Comparison of ENCODE assay signal across 11 cellular contexts in genomic region chr11:118146554-118146953, GRCh38. TPM values are rescaled to one million over a fixed set of nuclear protein-coding genes. Genes with fewer than 3 reads are reported as not detected.
A peak's percentile ranks its signal among the peaks of the same experiment; 100 is the strongest.
DNase-seq lines count a peak whose midpoint lies in the region; ATAC-seq and TF ChIP-seq lines count a peak whose summit lies in the region.
"Had no signal": no experiment of that assay in that cellular context is flagged by ENCODE, and none has a peak within 500 bp of the region (broad histone marks: within the 10 kb centered on the region; RNA-seq: fewer than 3 reads in every experiment).

No MANE protein-coding gene starts in this region.

- intact Hi-C loops in Calu3 (cut with micrococcal nuclease; ENCODE audit: unreplicated experiment): no loop called here
- intact Hi-C loops in naive thymus-derived CD4-positive, alpha-beta T cell (cut with micrococcal nuclease): loop anchor here in 1 of 2 donors (5.0 kb wide), 1 partner anchor 211 kb away; the partner anchor contains the start of gene UBE4A

- no peak for TF ChIP-seq CTCF in Calu3 (IDR thresholded peaks at IDR 0.05; ENCODE audit: unreplicated experiment)

- H3K4me3 ChIP-seq in CD4-positive, CD25-positive, alpha-beta regulatory T cell (ENCODE audit: low read depth, low read length): no peak overlapping the region
- no peak overlapping the region for H3K4me3 ChIP-seq in naive thymus-derived CD4-positive, alpha-beta T cell (ENCODE audit: low read length)

- H3K9me3 Mint-ChIP-seq in CD4-positive, CD25-positive, alpha-beta regulatory T cell: peaks cover 0 to 1% (median 0%) of the 10 kb centered on the region in 7 donors
- H3K9me3 Mint-ChIP-seq in Calu3 (ENCODE audit: low read depth, unreplicated experiment): no peaks in the 10 kb centered on the region
- H3K9me3 Mint-ChIP-seq in activated naive CD8-positive, alpha-beta T cell treated with anti-CD3 and anti-CD28 coated beads for 36 hours: no peaks in the 10 kb centered on the region
- H3K9me3 Mint-ChIP-seq in naive thymus-derived CD4-positive, alpha-beta T cell: no peaks in the 10 kb centered on the region
- H3K9me3 Mint-ChIP-seq: HFFc6 had no signal

- no TSS peak for BruUV-seq in Calu3 (replicated peaks; lab: Mats Ljungman, UMichigan)

- CTCF ChIA-PET in Calu3 (lab: Charles Lee): no interaction called here
- CTCF ChIA-PET in naive thymus-derived CD4-positive, alpha-beta T cell (lab: Charles Lee): no interaction called here

- H3K36me3 Mint-ChIP-seq in CD4-positive, CD25-positive, alpha-beta regulatory T cell: no peaks in the 10 kb centered on the region
- peaks cover 12% of the 10 kb centered on the region for H3K36me3 Mint-ChIP-seq in Calu3 (ENCODE audit: insufficient read depth, unreplicated experiment)
- no peaks in the 10 kb centered on the region for H3K36me3 Mint-ChIP-seq in activated naive CD8-positive, alpha-beta T cell treated with anti-CD3 and anti-CD28 coated beads for 36 hours
- no peaks in the 10 kb centered on the region for H3K36me3 Mint-ChIP-seq in naive thymus-derived CD4-positive, alpha-beta T cell

- peaks cover 0 to 3% (median 0%) of the 10 kb centered on the region in 4 donors for H3K4me1 Mint-ChIP-seq in CD4-positive, CD25-positive, alpha-beta regulatory T cell
- peaks cover 9% of the 10 kb centered on the region for H3K4me1 Mint-ChIP-seq in Calu3 (ENCODE audit: low read depth, unreplicated experiment)
- H3K4me1 Mint-ChIP-seq in activated naive CD8-positive, alpha-beta T cell treated with anti-CD3 and anti-CD28 coated beads for 36 hours: peaks cover 3% of the 10 kb centered on the region
- peaks cover 0 to 20% (median 5%) of the 10 kb centered on the region in 7 donors for H3K4me1 Mint-ChIP-seq in naive thymus-derived CD4-positive, alpha-beta T cell

- H3K27me3 Mint-ChIP-seq in CD4-positive, CD25-positive, alpha-beta regulatory T cell: peaks cover 65% of the 10 kb centered on the region
- H3K27me3 Mint-ChIP-seq in Calu3 (ENCODE audit: unreplicated experiment): peaks cover 60% of the 10 kb centered on the region
- peaks cover 53% of the 10 kb centered on the region for H3K27me3 Mint-ChIP-seq in activated naive CD8-positive, alpha-beta T cell treated with anti-CD3 and anti-CD28 coated beads for 36 hours
- peaks cover 44 to 80% (median 58%) of the 10 kb centered on the region in 5 donors for H3K27me3 Mint-ChIP-seq in naive thymus-derived CD4-positive, alpha-beta T cell

- H3K4me1 ChIP-seq in CD4-positive, CD25-positive, alpha-beta regulatory T cell (ENCODE audit: control insufficient read depth, insufficient read depth, low read length, poor library complexity, severe bottlenecking): peaks cover 7% of the 10 kb centered on the region
- H3K4me1 ChIP-seq in naive thymus-derived CD4-positive, alpha-beta T cell (ENCODE audit: control insufficient read depth in 2 of 2, insufficient read depth in 2 of 2, low read length in 2 of 2): no peaks in the 10 kb centered on the region

- ATAC-seq in CD4-positive, CD25-positive, alpha-beta regulatory T cell (ENCODE audit: low read depth in 2 of 2): no peak
- ATAC-seq in naive thymus-derived CD4-positive, alpha-beta T cell: no peak
- ATAC-seq in HG02763 (IDR thresholded peaks at IDR 0.05; ENCODE audit: unreplicated experiment) (no peak), GM21367 (IDR thresholded peaks at IDR 0.05; ENCODE audit: unreplicated experiment) (no peak)

- peak overlapping the region in 1 of 3 donors; percentile 34 for H3K27ac Mint-ChIP-seq in CD4-positive, CD25-positive, alpha-beta regulatory T cell
- H3K27ac Mint-ChIP-seq in Calu3 (ENCODE audit: unreplicated experiment): no peak overlapping the region
- H3K27ac Mint-ChIP-seq in activated naive CD8-positive, alpha-beta T cell treated with anti-CD3 and anti-CD28 coated beads for 36 hours: no peak overlapping the region
- peak overlapping the region in 2 of 9 donors; percentile 36 to 56 for H3K27ac Mint-ChIP-seq in naive thymus-derived CD4-positive, alpha-beta T cell
- H3K27ac Mint-ChIP-seq: HFFc6 had no signal

- DNase-seq in CD4-positive, CD25-positive, alpha-beta regulatory T cell: no peak
- DNase-seq in Calu3 (no peak), HuH-7.5 (ENCODE audit: low spot score) (no peak)
- no peak for DNase-seq in activated naive CD8-positive, alpha-beta T cell treated with anti-CD3 and anti-CD28 coated beads for 36 hours
- DNase-seq in naive thymus-derived CD4-positive, alpha-beta T cell: no peak
- DNase-seq: cortex of kidney, HFFc6 had no signal

- H3K27me3 ChIP-seq in CD4-positive, CD25-positive, alpha-beta regulatory T cell (ENCODE audit: control insufficient read depth, insufficient read depth, low read length): peaks cover 30% of the 10 kb centered on the region
- peaks cover 4 to 5% of the 10 kb centered on the region in 2 donors for H3K27me3 ChIP-seq in naive thymus-derived CD4-positive, alpha-beta T cell (ENCODE audit: control insufficient read depth in 2 of 2, insufficient read depth in 2 of 2, low read length in 2 of 2)

- no peaks in the 10 kb centered on the region for H3K9me3 ChIP-seq in CD4-positive, CD25-positive, alpha-beta regulatory T cell (ENCODE audit: control insufficient read depth in 2 of 2, low read length in 2 of 2)
- no peaks in the 10 kb centered on the region for H3K9me3 ChIP-seq in naive thymus-derived CD4-positive, alpha-beta T cell (ENCODE audit: control insufficient read depth in 2 of 3, low read length in 3 of 3)

- POLR2A ChIA-PET in naive thymus-derived CD4-positive, alpha-beta T cell (lab: Charles Lee): no interaction called here

- H3K27ac ChIP-seq in CD4-positive, CD25-positive, alpha-beta regulatory T cell (ENCODE audit: insufficient read depth, low read length, poor library complexity, severe bottlenecking): no peak overlapping the region
- no peak overlapping the region for H3K27ac ChIP-seq in naive thymus-derived CD4-positive, alpha-beta T cell (ENCODE audit: low read depth, low read length)

- peak overlapping the region; percentile 70 to 85 (median 82) for H3K4me3 Mint-ChIP-seq in CD4-positive, CD25-positive, alpha-beta regulatory T cell
- H3K4me3 Mint-ChIP-seq in Calu3 (ENCODE audit: low read depth, unreplicated experiment): peak overlapping the region; percentile 81
- H3K4me3 Mint-ChIP-seq in activated naive CD8-positive, alpha-beta T cell treated with anti-CD3 and anti-CD28 coated beads for 36 hours: peak overlapping the region; percentile 75
- H3K4me3 Mint-ChIP-seq in naive thymus-derived CD4-positive, alpha-beta T cell: peak overlapping the region; percentile 60 to 88 (median 82)
- H3K4me3 Mint-ChIP-seq: HFFc6 had no signal

- H3K36me3 ChIP-seq in CD4-positive, CD25-positive, alpha-beta regulatory T cell (ENCODE audit: control insufficient read depth, insufficient read depth, low read length): no peaks in the 10 kb centered on the region
- no peaks in the 10 kb centered on the region for H3K36me3 ChIP-seq in naive thymus-derived CD4-positive, alpha-beta T cell (ENCODE audit: control insufficient read depth in 2 of 3, insufficient read depth in 3 of 3, low read length in 3 of 3)

RNA-seq across cellular contexts. Expression of gene SCN4B, which starts 6.1 kb away (rescaled TPM):
- total RNA-seq in CD4-positive, CD25-positive, alpha-beta regulatory T cell: not detected
- polyA plus RNA-seq in CD4-positive, CD25-positive, alpha-beta regulatory T cell: not detected
- total RNA-seq in Calu3 (2022): not detected in 2 replicates
- under 1 TPM; 0.41 to 0.58 TPM for total RNA-seq in activated naive CD8-positive, alpha-beta T cell treated with anti-CD3 and anti-CD28 coated beads for 36 hours
- total RNA-seq in naive thymus-derived CD4-positive, alpha-beta T cell: under 1 TPM in 1 of 5 experiments, not detected in 4; 0.19 TPM
- polyA plus RNA-seq in naive thymus-derived CD4-positive, alpha-beta T cell: not detected
- total RNA-seq: HT1080 had no signal

RNA-seq across cellular contexts. Expression of gene SCN2B, which starts 29.9 kb away (rescaled TPM):
- not detected for total RNA-seq in CD4-positive, CD25-positive, alpha-beta regulatory T cell
- not detected for polyA plus RNA-seq in CD4-positive, CD25-positive, alpha-beta regulatory T cell
- not detected in 2 replicates for total RNA-seq in Calu3 (2022)
- total RNA-seq in activated naive CD8-positive, alpha-beta T cell treated with anti-CD3 and anti-CD28 coated beads for 36 hours: not detected
- total RNA-seq in naive thymus-derived CD4-positive, alpha-beta T cell: not detected
- polyA plus RNA-seq in naive thymus-derived CD4-positive, alpha-beta T cell: not detected
- total RNA-seq: HFFc6, HT1080 had no signal

RNA-seq across cellular contexts. Expression of gene SMIM35, which starts 59.8 kb away (rescaled TPM):
- 1.2 TPM for total RNA-seq in CD4-positive, CD25-positive, alpha-beta regulatory T cell
- 1 to 10 TPM in 2 of 4 donors, under 1 TPM in 2; 0.90 to 1.9 (median 1.3) TPM for polyA plus RNA-seq in CD4-positive, CD25-positive, alpha-beta regulatory T cell
- total RNA-seq in Calu3 (2022): not detected in 2 replicates
- not detected for total RNA-seq in activated naive CD8-positive, alpha-beta T cell treated with anti-CD3 and anti-CD28 coated beads for 36 hours
- total RNA-seq in naive thymus-derived CD4-positive, alpha-beta T cell: under 1 TPM in 3 of 5 experiments, not detected in 2; 0.11 to 0.60 (median 0.37) TPM
- polyA plus RNA-seq in naive thymus-derived CD4-positive, alpha-beta T cell: under 1 TPM in 1 of 2 donors, not detected in 1; 0.18 TPM
- total RNA-seq: HFFc6, HT1080, sciatic nerve had no signal
